ENCODE assay signal across 7 cellular contexts in genomic region chr12:38351182-38351527, GRCh38. TPM values are rescaled to one million over a fixed set of nuclear protein-coding genes. Genes with fewer than 3 reads are reported as not detected.
DNase-seq lines count a peak whose midpoint lies in the region; ATAC-seq and TF ChIP-seq lines count a peak whose summit lies in the region.
"Not testable (repeated sequence)": the region's sequence is repeated elsewhere in the genome, so short reads cannot be mapped to it uniquely, and the experiment has no call there.

No MANE protein-coding gene starts in this region.

- DNase-seq in central memory CD8-positive, alpha-beta T cell (ENCODE audit: low spot score in 2 of 2); smooth muscle cell (lab: John Stamatoyannopoulos, UW; ENCODE audit: unreplicated experiment): not testable (repeated sequence)

- H3K36me3 ChIP-seq in OCI-LY3 (replicated peaks; ENCODE audit: low read depth, low read length); smooth muscle cell (ENCODE audit: low read depth): not testable (repeated sequence)

- H2AFZ ChIP-seq in OCI-LY3 (ENCODE audit: low read depth, low read length), result peak overlapping the region; percentile 36; the same call in 1 of the 2 replicates
- H2AFZ ChIP-seq in smooth muscle cell (ENCODE audit: low read depth), result peak overlapping the region; percentile 66

- H3K4me3 ChIP-seq in OCI-LY3 (ENCODE audit: low read length), result peak overlapping the region; percentile 55
- not testable (repeated sequence) for H3K4me3 ChIP-seq in smooth muscle cell

- H3K27me3 ChIP-seq in OCI-LY3 (ENCODE audit: low read depth, low read length); smooth muscle cell (ENCODE audit: low read depth): not testable (repeated sequence)

- peaks cover 30% of the 10 kb centered on the region for H3K4me1 ChIP-seq in OCI-LY3 (ENCODE audit: low read length)
- H3K4me1 ChIP-seq in smooth muscle cell (ENCODE audit: low read depth), result not testable (repeated sequence)

- H4K20me1 ChIP-seq in OCI-LY3 (ENCODE audit: insufficient read depth, low read length); smooth muscle cell (ENCODE audit: low read depth): not testable (repeated sequence)

- peak overlapping the region; percentile 67 for H3K4me2 ChIP-seq in OCI-LY3 (ENCODE audit: low read length)
- H3K4me2 ChIP-seq in smooth muscle cell, result peak overlapping the region; percentile 15

- H3K79me2 ChIP-seq in OCI-LY3 (ENCODE audit: low read length); smooth muscle cell (ENCODE audit: low read depth): not testable (repeated sequence)

- H3K27ac Mint-ChIP-seq in central memory CD8-positive, alpha-beta T cell (ENCODE audit: low read depth), result peak overlapping the region; percentile 77

- H3K9me3 ChIP-seq in OCI-LY3 (ENCODE audit: insufficient read depth, low read length); smooth muscle cell (replicated peaks; ENCODE audit: low read depth): not testable (repeated sequence)

- 59% methylated on average over 1 of the region's 1 CpG for WGBS in smooth muscle cell (ENCODE audit: low lambda C conversion rate)

- H3K36me3 Mint-ChIP-seq in central memory CD8-positive, alpha-beta T cell (ENCODE audit: insufficient read depth), result not testable (repeated sequence)

- not testable (repeated sequence) for H3K27me3 Mint-ChIP-seq in central memory CD8-positive, alpha-beta T cell

- peak; percentile 0 for ATAC-seq in GM18517 (IDR thresholded peaks at IDR 0.05; ENCODE audit: unreplicated experiment)
- ATAC-seq in GM21381 (IDR thresholded peaks at IDR 0.05; ENCODE audit: unreplicated experiment), result peak; percentile 12
- peak; percentile 4 for ATAC-seq in HG02885 (IDR thresholded peaks at IDR 0.05; ENCODE audit: poor library complexity, unreplicated experiment)
- ATAC-seq in HG03280 (IDR thresholded peaks at IDR 0.05; ENCODE audit: unreplicated experiment), result peak; percentile 4
- ATAC-seq in central memory CD8-positive, alpha-beta T cell (replicated peaks; ENCODE audit: extremely low read depth, poor library complexity, severe bottlenecking), result peak; percentile 60

- not testable (repeated sequence) for TF ChIP-seq CTCF in OCI-LY3 (IDR thresholded peaks at IDR 0.05; ENCODE audit: low read depth, low read length); smooth muscle cell (IDR thresholded peaks at IDR 0.05; ENCODE audit: borderline replicate concordance, insufficient read depth, poor library complexity, severe bottlenecking)

- peak overlapping the region; percentile 33; the same call in 1 of the 2 replicates for H3K9ac ChIP-seq in OCI-LY3 (ENCODE audit: low read length)
- not testable (repeated sequence) for H3K9ac ChIP-seq in smooth muscle cell (ENCODE audit: low read depth)

- not testable (repeated sequence) for H3K9me3 Mint-ChIP-seq in central memory CD8-positive, alpha-beta T cell

- peak overlapping the region; percentile 83 for H3K27ac ChIP-seq in OCI-LY3 (ENCODE audit: low read length)
- not testable (repeated sequence) for H3K27ac ChIP-seq in smooth muscle cell (ENCODE audit: low read depth)

- H3K4me1 Mint-ChIP-seq in central memory CD8-positive, alpha-beta T cell, result peaks cover 18% of the 10 kb centered on the region

- not testable (repeated sequence) for H3F3A ChIP-seq in smooth muscle cell (ENCODE audit: low read depth)

- peak overlapping the region; percentile 41 for H3K4me3 Mint-ChIP-seq in central memory CD8-positive, alpha-beta T cell

RNA-seq across cellular contexts. Expression of gene ALG10B, which starts 34.6 kb away (rescaled TPM):
- 10.2 and 11.5 TPM in 2 replicates for total RNA-seq in smooth muscle cell
- 0.42 and 0.84 TPM in 2 replicates for polyA plus RNA-seq in smooth muscle cell

Comparison
In these comparisons a context has a peak if more than half of its experiments do, and no peak if none do; other contexts are left out.
1. ATAC-seq: peak in every context shown above with its lines; median percentile 60 in central memory CD8-positive, alpha-beta T cell; 12 in GM21381; 4 in HG02885; 4 in HG03280; 0 in GM18517.